17 cellular contexts compared by ENCODE assay signal in genomic region chr1:212677136-212677535, GRCh38. TPM values are rescaled to one million over a fixed set of nuclear protein-coding genes. Genes with fewer than 3 reads are reported as not detected.
DNase-seq lines count a peak whose midpoint lies in the region; ATAC-seq, FAIRE-seq and TF ChIP-seq lines count a peak whose summit lies in the region.
"Had no signal": no experiment of that assay in that cellular context is flagged by ENCODE, and none has a peak within 500 bp of the region (broad histone marks: within the 10 kb centered on the region; RNA-seq: fewer than 3 reads in every experiment).

No MANE protein-coding gene starts in this region.

- no peak overlapping the region for H3K4me3 Mint-ChIP-seq in activated naive CD8-positive, alpha-beta T cell treated with anti-CD3 and anti-CD28 coated beads, Interleukin-2, amount 10 ng/mL, durations not matched to agents 7 days and 5 days
- no peak overlapping the region for H3K4me3 Mint-ChIP-seq in activated naive CD8-positive, alpha-beta T cell treated with anti-CD3 and anti-CD28 coated beads for 36 hours
- H3K4me3 Mint-ChIP-seq in osteocyte (ENCODE audit: unreplicated experiment) (no peak overlapping the region), mesothelial cell of epicardium (no peak overlapping the region)

- no peaks in the 10 kb centered on the region for H3K27me3 ChIP-seq in WERI-Rb-1 (ENCODE audit: insufficient read depth, low read depth, severe bottlenecking)
- H3K27me3 ChIP-seq: SJSA1 had no signal

- DNase-seq in activated naive CD8-positive, alpha-beta T cell treated with anti-CD3 and anti-CD28 coated beads, Interleukin-2, amount 10 ng/mL, durations not matched to agents 7 days and 5 days: no peak
- no peak for DNase-seq in activated naive CD8-positive, alpha-beta T cell treated with anti-CD3 and anti-CD28 coated beads for 36 hours
- DNase-seq in GM19239 (ENCODE audit: insufficient read length, low spot score): no peak
- peak; percentile 68 for DNase-seq in WERI-Rb-1
- peak; percentile 23 for DNase-seq in osteocyte (ENCODE audit: extremely low spot score, unreplicated experiment)
- no peak for DNase-seq in effector CD8-positive, alpha-beta T cell (lab: John Stamatoyannopoulos, UW)
- DNase-seq in mesothelial cell of epicardium (ENCODE audit: low spot score in 2 of 2, unreplicated experiment in 2 of 2): no peak
- DNase-seq: DND-41, HCEC 1CT, NCI-H1105, NCI-H1694 treated with DMSO at 0.1 percent for 48 hours, NCI-H526 treated with DMSO at 0.1 percent for 48 hours, PC-9 had no signal

- no peak for ATAC-seq in activated naive CD8-positive, alpha-beta T cell treated with anti-CD3 and anti-CD28 coated beads, Interleukin-2, amount 10 ng/mL, durations not matched to agents 7 days and 5 days (ENCODE audit: low read depth)
- no peak for ATAC-seq in GM21528 (IDR thresholded peaks at IDR 0.05; ENCODE audit: low FRiP score, unreplicated experiment)

- peak overlapping the region; percentile 27 for H3K27ac Mint-ChIP-seq in activated naive CD8-positive, alpha-beta T cell treated with anti-CD3 and anti-CD28 coated beads, Interleukin-2, amount 10 ng/mL, durations not matched to agents 7 days and 5 days
- H3K27ac Mint-ChIP-seq in activated naive CD8-positive, alpha-beta T cell treated with anti-CD3 and anti-CD28 coated beads for 36 hours: no peak overlapping the region
- H3K27ac Mint-ChIP-seq in osteocyte (ENCODE audit: unreplicated experiment) (no peak overlapping the region), mesothelial cell of epicardium (no peak overlapping the region)

- peaks cover 6% of the 10 kb centered on the region for H3K27me3 Mint-ChIP-seq in activated naive CD8-positive, alpha-beta T cell treated with anti-CD3 and anti-CD28 coated beads, Interleukin-2, amount 10 ng/mL, durations not matched to agents 7 days and 5 days
- no peaks in the 10 kb centered on the region for H3K27me3 Mint-ChIP-seq in activated naive CD8-positive, alpha-beta T cell treated with anti-CD3 and anti-CD28 coated beads for 36 hours
- H3K27me3 Mint-ChIP-seq in osteocyte (ENCODE audit: unreplicated experiment) (peaks cover 9% of the 10 kb centered on the region), mesothelial cell of epicardium (ENCODE audit: low read depth) (peaks cover 6% of the 10 kb centered on the region)

- H3K27ac ChIP-seq in WERI-Rb-1: peak overlapping the region; percentile 44
- H3K27ac ChIP-seq: C4-2B, PC-9, SJSA1 had no signal

- H3K4me1 Mint-ChIP-seq in activated naive CD8-positive, alpha-beta T cell treated with anti-CD3 and anti-CD28 coated beads, Interleukin-2, amount 10 ng/mL, durations not matched to agents 7 days and 5 days: peaks cover 19% of the 10 kb centered on the region
- peaks cover 24% of the 10 kb centered on the region for H3K4me1 Mint-ChIP-seq in activated naive CD8-positive, alpha-beta T cell treated with anti-CD3 and anti-CD28 coated beads for 36 hours
- H3K4me1 Mint-ChIP-seq in osteocyte (ENCODE audit: unreplicated experiment) (no peaks in the 10 kb centered on the region), mesothelial cell of epicardium (peaks cover 18% of the 10 kb centered on the region)

- H3K9me3 ChIP-seq in WERI-Rb-1 (ENCODE audit: severe bottlenecking): no peaks in the 10 kb centered on the region
- H3K9me3 ChIP-seq: SJSA1 had no signal

- peaks cover 6% of the 10 kb centered on the region for H3K36me3 Mint-ChIP-seq in activated naive CD8-positive, alpha-beta T cell treated with anti-CD3 and anti-CD28 coated beads, Interleukin-2, amount 10 ng/mL, durations not matched to agents 7 days and 5 days
- peaks cover 2% of the 10 kb centered on the region for H3K36me3 Mint-ChIP-seq in activated naive CD8-positive, alpha-beta T cell treated with anti-CD3 and anti-CD28 coated beads for 36 hours
- H3K36me3 Mint-ChIP-seq in osteocyte (ENCODE audit: unreplicated experiment) (no peaks in the 10 kb centered on the region), mesothelial cell of epicardium (no peaks in the 10 kb centered on the region)

- no peak overlapping the region for H3K4me3 ChIP-seq in WERI-Rb-1 (ENCODE audit: low read depth, low read length)
- H3K4me3 ChIP-seq: PC-9, SJSA1 had no signal

- TF ChIP-seq CTCF in WERI-Rb-1 (IDR thresholded peaks at IDR 0.05; ENCODE audit: low read depth, low read length): 0 out of 2 replicates have a peak, but pooled peaks have one; percentile 9
- TF ChIP-seq CTCF in osteocyte (IDR thresholded peaks at IDR 0.05): no peak
- no peak for TF ChIP-seq CTCF in mesothelial cell of epicardium (IDR thresholded peaks at IDR 0.05; ENCODE audit: unreplicated experiment)

- H3K9me3 Mint-ChIP-seq in activated naive CD8-positive, alpha-beta T cell treated with anti-CD3 and anti-CD28 coated beads, Interleukin-2, amount 10 ng/mL, durations not matched to agents 7 days and 5 days: no peaks in the 10 kb centered on the region
- H3K9me3 Mint-ChIP-seq in activated naive CD8-positive, alpha-beta T cell treated with anti-CD3 and anti-CD28 coated beads for 36 hours: no peaks in the 10 kb centered on the region
- H3K9me3 Mint-ChIP-seq in osteocyte (ENCODE audit: unreplicated experiment) (no peaks in the 10 kb centered on the region), mesothelial cell of epicardium (no peaks in the 10 kb centered on the region)

- FAIRE-seq in GM19239 (lab: Jason Lieb, UNC): peak; percentile 53
- FAIRE-seq: G401.6 had no signal

- POLR2A ChIA-PET in activated naive CD8-positive, alpha-beta T cell treated with anti-CD3 and anti-CD28 coated beads, Interleukin-2, amount 10 ng/mL, durations not matched to agents 7 days and 5 days (lab: Charles Lee): no interaction called here

- H3K36me3 ChIP-seq in WERI-Rb-1: no peaks in the 10 kb centered on the region
- H3K36me3 ChIP-seq: SJSA1 had no signal

RNA-seq across cellular contexts. Expression of gene BATF3, which starts 22.5 kb away (rescaled TPM):
- 10 to 100 TPM in 1 of 2 experiments, 1 to 10 TPM in 1; 9.8 to 13.2 TPM for total RNA-seq in activated naive CD8-positive, alpha-beta T cell treated with anti-CD3 and anti-CD28 coated beads, Interleukin-2, amount 10 ng/mL, durations not matched to agents 7 days and 5 days
- total RNA-seq in activated naive CD8-positive, alpha-beta T cell treated with anti-CD3 and anti-CD28 coated beads for 36 hours: 10 to 100 TPM; 74.7 to 77.9 TPM
- total RNA-seq in osteocyte (0.56 and 0.71 TPM in 2 replicates), mesothelial cell of epicardium (0.84 to 1.0 TPM (median 1.0 TPM) in 3 replicates)

Comparison
In these comparisons a context has a peak if more than half of its experiments do, and no peak if none do; other contexts are left out.
1. RNA of gene BATF3, which starts 22.5 kb away (total RNA-seq): 74.7 to 77.9 TPM in activated naive CD8-positive, alpha-beta T cell treated with anti-CD3 and anti-CD28 coated beads for 36 hours; 9.8 to 13.2 TPM in activated naive CD8-positive, alpha-beta T cell treated with anti-CD3 and anti-CD28 coated beads, Interleukin-2, amount 10 ng/mL, durations not matched to agents 7 days and 5 days, 0.84 to 1.0 TPM in mesothelial cell of epicardium and 0.56 to 0.71 TPM in osteocyte; every median in the first group is over 4 times any median in the second.
2. DNase-seq: peak in WERI-Rb-1 (single experiment) and osteocyte (single experiment); none in activated naive CD8-positive, alpha-beta T cell treated with anti-CD3 and anti-CD28 coated beads, Interleukin-2, amount 10 ng/mL, durations not matched to agents 7 days and 5 days (single experiment), activated naive CD8-positive, alpha-beta T cell treated with anti-CD3 and anti-CD28 coated beads for 36 hours (single experiment), GM19239 (single experiment), effector CD8-positive, alpha-beta T cell (single experiment) and mesothelial cell of epicardium (0 of 2).